31 cellular contexts compared by ENCODE assay signal in genomic region chr4:141258558-141258957, GRCh38.
"Had no signal": no experiment of that assay in that cellular context is flagged by ENCODE, and none has a peak within 500 bp of the region (broad histone marks: within the 10 kb centered on the region; RNA-seq: fewer than 3 reads in every experiment).

No MANE protein-coding gene starts in this region.

- H3K4me1 ChIP-seq: foreskin keratinocyte, gastroesophageal sphincter, heart right ventricle, lower lobe of right lung, pancreas, right lobe of liver, suprapubic skin, transverse colon, upper lobe of right lung, uterus had no signal

- FAIRE-seq: colon, keratinocyte had no signal

- H3K4me3 ChIP-seq: dorsolateral prefrontal cortex, gastroesophageal sphincter, heart right ventricle, lower lobe of right lung, mucosa of descending colon, pancreas, right lobe of liver, suprapubic skin, transverse colon, upper lobe of right lung, uterus had no signal

- H3K9me3 ChIP-seq: gastroesophageal sphincter, heart right ventricle, lower lobe of right lung, mucosa of descending colon, neutrophil, pancreas, right lobe of liver, suprapubic skin, transverse colon, upper lobe of right lung, uterus had no signal

- ATAC-seq: esophagus mucosa; foreskin keratinocyte; gastroesophageal sphincter; heart right ventricle; left ventricle myocardium superior; lower lobe of right lung; mucosa of descending colon; natural killer cell treated with Interleukin-12 subunit alpha and Interleukin-12 subunit beta and Interleukin-15 and Interleukin-18, amount 100 ng/mL, for 72 hours; pancreas; right lobe of liver; stimulated activated naive CD8-positive, alpha-beta T cell treated with anti-CD3 and anti-CD28 coated beads, Interleukin-15, amount 100 ng/mL, for 72 hours; upper lobe of right lung had no signal

- H3K36me3 ChIP-seq: gastroesophageal sphincter, heart right ventricle, lower lobe of right lung, neutrophil, pancreas, right lobe of liver, suprapubic skin, transverse colon, upper lobe of right lung, uterus had no signal

- H3K9me3 Mint-ChIP-seq: mesothelial cell of epicardium; neural crest cell; stimulated activated naive CD8-positive, alpha-beta T cell treated with anti-CD3 and anti-CD28 coated beads, Interleukin-15, amount 100 ng/mL, for 72 hours had no signal

- H3K27me3 ChIP-seq: gastroesophageal sphincter, heart right ventricle, neutrophil, right lobe of liver, transverse colon, upper lobe of right lung, uterus had no signal

- H3K27ac Mint-ChIP-seq: mesothelial cell of epicardium; natural killer cell treated with Interleukin-12 subunit alpha and Interleukin-12 subunit beta and Interleukin-15 and Interleukin-18, amount 100 ng/mL, for 72 hours; stimulated activated naive CD8-positive, alpha-beta T cell treated with anti-CD3 and anti-CD28 coated beads, Interleukin-15, amount 100 ng/mL, for 72 hours had no signal

- H3K4me1 Mint-ChIP-seq: mesothelial cell of epicardium; naive B cell; neural crest cell; stimulated activated naive CD8-positive, alpha-beta T cell treated with anti-CD3 and anti-CD28 coated beads, Interleukin-15, amount 100 ng/mL, for 72 hours had no signal

- H3K27ac ChIP-seq: dorsolateral prefrontal cortex, epithelial cell of prostate, foreskin keratinocyte, gastroesophageal sphincter, heart right ventricle, lower lobe of right lung, neutrophil, pancreas, right lobe of liver, suprapubic skin, transverse colon, upper lobe of right lung, uterus had no signal

- H3K4me3 Mint-ChIP-seq: mesothelial cell of epicardium; naive B cell; natural killer cell treated with Interleukin-12 subunit alpha and Interleukin-12 subunit beta and Interleukin-15 and Interleukin-18, amount 100 ng/mL, for 72 hours; neural crest cell; stimulated activated naive CD8-positive, alpha-beta T cell treated with anti-CD3 and anti-CD28 coated beads, Interleukin-15, amount 100 ng/mL, for 72 hours had no signal

- DNase-seq: dorsolateral prefrontal cortex; effector CD4-positive, alpha-beta T cell; foreskin keratinocyte; glutamatergic neuron; heart right ventricle; hippocampal formation; left ventricle myocardium superior; lower lobe of right lung; mucosa of descending colon; naive B cell; pancreas; retina; right lobe of liver; small intestine; stimulated activated CD4-positive, alpha-beta T cell treated with anti-CD3 and anti-CD28 coated beads, Interleukin-15, amount 100 ng/mL, for 24 hours; stimulated activated CD4-positive, alpha-beta T cell treated with anti-CD3 and anti-CD28 coated beads, Interleukin-2, amount 100 ng/mL, for 48 hours; stimulated activated naive CD4-positive, alpha-beta T cell; stimulated activated naive CD8-positive, alpha-beta T cell treated with anti-CD3 and anti-CD28 coated beads, Interleukin-15, amount 100 ng/mL, for 72 hours; transverse colon; upper lobe of right lung; uterus had no signal

- H3K36me3 Mint-ChIP-seq: mesothelial cell of epicardium; naive B cell; natural killer cell treated with Interleukin-12 subunit alpha and Interleukin-12 subunit beta and Interleukin-15 and Interleukin-18, amount 100 ng/mL, for 72 hours had no signal
